ENCODE assay signal across 21 cellular contexts in genomic region chr2:230931556-230932231, GRCh38. TPM values are rescaled to one million over a fixed set of nuclear protein-coding genes. Genes with fewer than 3 reads are reported as not detected.
DNase-seq lines count a peak whose midpoint lies in the region; ATAC-seq and TF ChIP-seq lines count a peak whose summit lies in the region.
"Had no signal": no experiment of that assay in that cellular context is flagged by ENCODE, and none has a peak within 500 bp of the region (broad histone marks: within the 10 kb centered on the region; RNA-seq: fewer than 3 reads in every experiment).

No MANE protein-coding gene starts in this region.

- H3K36me3 Mint-ChIP-seq in CD14-positive monocyte: no peaks in the 10 kb centered on the region
- H3K36me3 Mint-ChIP-seq: T-cell had no signal

- peak; percentile 27 for DNase-seq in activated CD4-positive, CD25-positive, alpha-beta regulatory T cell treated with anti-CD3 and anti-CD28 coated beads, Interleukin-2, amount 50 U/mL, for 72 hours
- DNase-seq in activated CD4-positive, CD25-positive, alpha-beta regulatory T cell (lab: John Stamatoyannopoulos, UW): no peak
- DNase-seq in CD14-positive monocyte (ENCODE audit: low spot score) (peak; percentile 34), osteoblast (ENCODE audit: insufficient read length, low spot score, missing footprints) (peak; percentile 34), NCI-H187 treated with DMSO at 0.1 percent for 48 hours (lab: John Stamatoyannopoulos, UW) (no peak), left colon (no peak)
- DNase-seq: activated CD4-positive, alpha-beta T cell treated with anti-CD3 and anti-CD28 coated beads, Interleukin-2, amount 50 U/mL, for 4 hours; activated gamma-delta T cell treated with Interleukin-2 at 50 U/mL for 16 hours; DND-41; stimulated activated CD4-positive, alpha-beta T cell treated with anti-CD3 and anti-CD28 coated beads, Interleukin-15, amount 100 ng/mL, for 24 hours; stimulated activated naive B cell treated with anti-CD40 and anti-IgM and Interleukin-4, amounts not matched to agents 10 μg/mL and 1 μg/mL and 100 μg/mL, for 72 hours; T-cell had no signal

- no peaks in the 10 kb centered on the region for H3K9me3 ChIP-seq in osteoblast (ENCODE audit: low read depth, low read length)

- no peak overlapping the region for H3K4me2 ChIP-seq in osteoblast (ENCODE audit: insufficient read depth, low read length)

- TF ChIP-seq CTCF in CD14-positive monocyte (IDR thresholded peaks at IDR 0.05): no peak
- no peak for TF ChIP-seq CTCF in osteoblast (IDR thresholded peaks at IDR 0.05; ENCODE audit: extremely low read depth, low read depth, low read length)

- H3K27ac Mint-ChIP-seq in CD14-positive monocyte: peak overlapping the region in 2 of 7 donors; percentile 68
- H3K27ac Mint-ChIP-seq: CD4-positive, alpha-beta T cell; stimulated activated naive B cell treated with anti-CD40 and anti-IgM and Interleukin-4, amounts not matched to agents 10 μg/mL and 1 μg/mL and 100 μg/mL, for 72 hours; T-cell had no signal

- ATAC-seq in HG03354 (IDR thresholded peaks at IDR 0.05; ENCODE audit: poor library complexity, severe bottlenecking, unreplicated experiment) (no peak), left colon (no peak)
- ATAC-seq: esophagus mucosa; stimulated activated naive B cell treated with anti-CD40 and anti-IgM and Interleukin-4, amounts not matched to agents 10 μg/mL and 1 μg/mL and 100 μg/mL, for 72 hours had no signal

- no peaks in the 10 kb centered on the region for H3K36me3 ChIP-seq in osteoblast (ENCODE audit: insufficient read depth, low read length)

- H3K4me1 Mint-ChIP-seq in CD14-positive monocyte: peaks cover 33% of the 10 kb centered on the region

- H3K79me2 ChIP-seq in osteoblast (ENCODE audit: insufficient read depth, low read length): no peaks in the 10 kb centered on the region

- peak overlapping the region; percentile 16 for H3K27ac ChIP-seq in cingulate gyrus (ENCODE audit: low read depth, low read length)
- no peak overlapping the region for H3K27ac ChIP-seq in osteoblast (ENCODE audit: low read depth, low read length)
- H3K27ac ChIP-seq: RWPE1 had no signal

- peaks cover 3% of the 10 kb centered on the region for H3K27me3 ChIP-seq in osteoblast (ENCODE audit: insufficient read depth, low read length)

- H3K27me3 Mint-ChIP-seq in CD14-positive monocyte (ENCODE audit: low read depth in 3 of 3): peaks cover 0 to 8% (median 1%) of the 10 kb centered on the region in 3 donors
- H3K27me3 Mint-ChIP-seq: CD4-positive, alpha-beta T cell; T-cell had no signal

- H3K4me1 ChIP-seq in osteoblast (ENCODE audit: insufficient read depth, low read length): no peaks in the 10 kb centered on the region

- H3K9me3 Mint-ChIP-seq in CD14-positive monocyte: peaks cover 9 to 20% (median 16%) of the 10 kb centered on the region in 7 donors

- H3K4me3 ChIP-seq in osteoblast (ENCODE audit: insufficient read depth, low read length): no peak overlapping the region
- H3K4me3 ChIP-seq: K562 had no signal

- intact Hi-C loops in CD14-positive monocyte (cut with micrococcal nuclease): no loop called here
- intact Hi-C loops in left colon (cut with DNase I, micrococcal nuclease): no loop called here

- H3K4me3 Mint-ChIP-seq in CD14-positive monocyte: no peak overlapping the region
- H3K4me3 Mint-ChIP-seq: CD4-positive, alpha-beta T cell; stimulated activated naive B cell treated with anti-CD40 and anti-IgM and Interleukin-4, amounts not matched to agents 10 μg/mL and 1 μg/mL and 100 μg/mL, for 72 hours; T-cell had no signal

- H4K20me1 ChIP-seq in osteoblast (ENCODE audit: insufficient read depth, low read length): no peaks in the 10 kb centered on the region

- H2AFZ ChIP-seq in osteoblast (ENCODE audit: low read length): no peak overlapping the region

RNA-seq across cellular contexts. Expression of gene GPR55, which starts 6.7 kb away (rescaled TPM):
- under 1 TPM in 1 of 2 donors, not detected in 1; 0.11 TPM for polyA plus RNA-seq in CD14-positive monocyte
- total RNA-seq in osteoblast: not detected in 2 replicates
- under 1 TPM; 0.34 TPM for total RNA-seq in left colon
- total RNA-seq: dermis microvascular lymphatic vessel endothelial cell, glomerular endothelial cell had no signal
- polyA plus RNA-seq: neural cell had no signal

Comparison
In these comparisons a context has a peak if more than half of its experiments do, and no peak if none do; other contexts are left out.
1. DNase-seq: peak in activated CD4-positive, CD25-positive, alpha-beta regulatory T cell treated with anti-CD3 and anti-CD28 coated beads, Interleukin-2, amount 50 U/mL, for 72 hours (single experiment), CD14-positive monocyte (single experiment) and osteoblast (single experiment); none in activated CD4-positive, CD25-positive, alpha-beta regulatory T cell (0 of 4), NCI-H187 treated with DMSO at 0.1 percent for 48 hours (single experiment) and left colon (0 of 2).